1 cellular context compared by ENCODE assay signal in the genomic region with DNA sequence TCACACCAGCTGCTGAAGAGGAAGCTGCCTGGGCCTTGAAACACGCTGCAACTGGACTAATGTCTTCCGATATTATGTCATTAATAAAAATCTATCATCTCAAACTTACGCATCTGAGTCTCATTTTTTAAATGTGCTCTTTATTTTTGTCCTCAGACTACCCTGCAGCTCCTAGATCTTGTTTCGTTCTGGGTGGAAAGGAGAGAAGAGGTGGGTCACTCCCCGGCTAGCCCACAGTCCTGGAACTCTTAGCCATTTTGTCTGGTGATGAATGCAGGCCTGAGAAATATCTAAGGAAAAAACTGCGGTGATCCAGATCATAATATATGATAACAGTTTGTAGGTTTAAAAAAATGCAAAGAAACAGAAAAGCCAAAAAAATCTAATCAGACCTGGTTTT.
TF ChIP-seq lines count a peak whose summit lies in the region.

No MANE protein-coding gene starts in this region.

TF ChIP-seq in GM23338, 12 proteins besides CTCF, POLR2A, EP300 and RAD21:
- TF ChIP-seq EZH2 (IDR thresholded peaks at IDR 0.05; ENCODE audit: low read depth, unreplicated experiment) (no peak), REST (IDR thresholded peaks at IDR 0.05; ENCODE audit: unreplicated experiment) (no peak), EZH2phosphoT487 (IDR thresholded peaks at IDR 0.05; ENCODE audit: unreplicated experiment) (no peak), ZNF114 (CRISPR knock-in tag; IDR thresholded peaks at IDR 0.05) (no peak)
- TF ChIP-seq, protein P1, sequence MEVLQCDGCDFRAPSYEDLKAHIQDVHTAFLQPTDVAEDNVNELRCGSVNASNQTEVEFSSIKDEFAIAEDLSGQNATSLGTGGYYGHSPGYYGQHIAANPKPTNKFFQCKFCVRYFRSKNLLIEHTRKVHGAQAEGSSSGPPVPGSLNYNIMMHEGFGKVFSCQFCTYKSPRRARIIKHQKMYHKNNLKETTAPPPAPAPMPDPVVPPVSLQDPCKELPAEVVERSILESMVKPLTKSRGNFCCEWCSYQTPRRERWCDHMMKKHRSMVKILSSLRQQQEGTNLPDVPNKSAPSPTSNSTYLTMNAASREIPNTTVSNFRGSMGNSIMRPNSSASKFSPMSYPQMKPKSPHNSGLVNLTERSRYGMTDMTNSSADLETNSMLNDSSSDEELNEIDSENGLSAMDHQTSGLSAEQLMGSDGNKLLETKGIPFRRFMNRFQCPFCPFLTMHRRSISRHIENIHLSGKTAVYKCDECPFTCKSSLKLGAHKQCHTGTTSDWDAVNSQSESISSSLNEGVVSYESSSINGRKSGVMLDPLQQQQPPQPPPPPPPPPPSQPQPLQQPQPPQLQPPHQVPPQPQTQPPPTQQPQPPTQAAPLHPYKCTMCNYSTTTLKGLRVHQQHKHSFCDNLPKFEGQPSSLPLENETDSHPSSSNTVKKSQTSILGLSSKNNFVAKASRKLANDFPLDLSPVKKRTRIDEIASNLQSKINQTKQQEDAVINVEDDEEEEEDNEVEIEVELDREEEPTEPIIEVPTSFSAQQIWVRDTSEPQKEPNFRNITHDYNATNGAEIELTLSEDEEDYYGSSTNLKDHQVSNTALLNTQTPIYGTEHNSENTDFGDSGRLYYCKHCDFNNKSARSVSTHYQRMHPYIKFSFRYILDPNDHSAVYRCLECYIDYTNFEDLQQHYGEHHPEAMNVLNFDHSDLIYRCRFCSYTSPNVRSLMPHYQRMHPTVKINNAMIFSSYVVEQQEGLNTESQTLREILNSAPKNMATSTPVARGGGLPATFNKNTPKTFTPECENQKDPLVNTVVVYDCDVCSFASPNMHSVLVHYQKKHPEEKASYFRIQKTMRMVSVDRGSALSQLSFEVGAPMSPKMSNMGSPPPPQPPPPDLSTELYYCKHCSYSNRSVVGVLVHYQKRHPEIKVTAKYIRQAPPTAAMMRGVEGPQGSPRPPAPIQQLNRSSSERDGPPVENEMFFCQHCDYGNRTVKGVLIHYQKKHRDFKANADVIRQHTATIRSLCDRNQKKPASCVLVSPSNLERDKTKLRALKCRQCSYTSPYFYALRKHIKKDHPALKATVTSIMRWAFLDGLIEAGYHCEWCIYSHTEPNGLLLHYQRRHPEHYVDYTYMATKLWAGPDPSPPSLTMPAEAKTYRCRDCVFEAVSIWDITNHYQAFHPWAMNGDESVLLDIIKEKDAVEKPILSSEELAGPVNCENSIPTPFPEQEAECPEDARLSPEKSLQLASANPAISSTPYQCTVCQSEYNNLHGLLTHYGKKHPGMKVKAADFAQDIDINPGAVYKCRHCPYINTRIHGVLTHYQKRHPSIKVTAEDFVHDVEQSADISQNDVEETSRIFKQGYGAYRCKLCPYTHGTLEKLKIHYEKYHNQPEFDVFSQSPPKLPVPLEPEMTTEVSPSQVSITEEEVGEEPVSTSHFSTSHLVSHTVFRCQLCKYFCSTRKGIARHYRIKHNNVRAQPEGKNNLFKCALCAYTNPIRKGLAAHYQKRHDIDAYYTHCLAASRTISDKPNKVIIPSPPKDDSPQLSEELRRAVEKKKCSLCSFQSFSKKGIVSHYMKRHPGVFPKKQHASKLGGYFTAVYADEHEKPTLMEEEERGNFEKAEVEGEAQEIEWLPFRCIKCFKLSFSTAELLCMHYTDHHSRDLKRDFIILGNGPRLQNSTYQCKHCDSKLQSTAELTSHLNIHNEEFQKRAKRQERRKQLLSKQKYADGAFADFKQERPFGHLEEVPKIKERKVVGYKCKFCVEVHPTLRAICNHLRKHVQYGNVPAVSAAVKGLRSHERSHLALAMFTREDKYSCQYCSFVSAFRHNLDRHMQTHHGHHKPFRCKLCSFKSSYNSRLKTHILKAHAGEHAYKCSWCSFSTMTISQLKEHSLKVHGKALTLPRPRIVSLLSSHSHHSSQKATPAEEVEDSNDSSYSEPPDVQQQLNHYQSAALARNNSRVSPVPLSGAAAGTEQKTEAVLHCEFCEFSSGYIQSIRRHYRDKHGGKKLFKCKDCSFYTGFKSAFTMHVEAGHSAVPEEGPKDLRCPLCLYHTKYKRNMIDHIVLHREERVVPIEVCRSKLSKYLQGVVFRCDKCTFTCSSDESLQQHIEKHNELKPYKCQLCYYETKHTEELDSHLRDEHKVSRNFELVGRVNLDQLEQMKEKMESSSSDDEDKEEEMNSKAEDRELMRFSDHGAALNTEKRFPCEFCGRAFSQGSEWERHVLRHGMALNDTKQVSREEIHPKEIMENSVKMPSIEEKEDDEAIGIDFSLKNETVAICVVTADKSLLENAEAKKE (CRISPR knock-in tag; IDR thresholded peaks at IDR 0.05): no peak
